ENCODE assay signal across 8 cellular contexts in the genomic region with DNA sequence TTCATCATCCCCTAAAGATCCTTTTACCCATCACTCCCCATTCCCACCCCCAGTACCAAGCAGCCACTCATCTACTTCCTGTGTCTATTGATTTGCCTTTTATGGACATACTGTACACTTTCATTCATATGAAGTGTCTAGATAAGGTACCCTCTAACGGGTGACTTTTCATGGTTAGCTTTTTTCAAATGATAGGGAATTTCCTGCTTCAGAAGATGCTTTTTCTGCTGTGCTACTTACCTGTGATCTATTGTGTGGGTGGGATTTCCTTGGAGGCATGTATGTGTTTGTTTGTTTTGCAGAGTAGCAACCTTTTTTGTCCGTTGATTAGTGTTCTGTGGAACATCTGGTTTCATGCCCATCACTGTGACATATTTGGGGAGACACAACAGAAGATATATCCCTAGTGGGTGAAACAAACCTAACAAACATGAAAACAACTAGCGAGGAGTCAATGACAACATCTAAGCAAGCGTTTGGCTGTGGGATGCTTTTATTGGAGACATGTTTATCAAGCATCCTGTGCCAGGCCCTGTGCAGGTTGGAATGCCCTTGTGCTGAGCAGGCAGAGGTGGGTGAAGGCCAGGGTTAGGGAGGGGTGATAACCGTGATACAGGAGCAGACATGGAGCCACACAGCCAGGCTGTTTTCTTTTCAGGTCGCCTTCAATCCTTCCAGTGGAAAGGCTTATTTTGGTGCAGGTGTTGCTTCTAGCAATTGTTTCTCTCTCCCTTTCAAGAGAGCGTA. TPM values are rescaled to one million over a fixed set of nuclear protein-coding genes. Genes with fewer than 3 reads are reported as not detected.
DNase-seq lines count a peak whose midpoint lies in the region; TF ChIP-seq lines count a peak whose summit lies in the region.
"Had no signal": no experiment of that assay in that cellular context is flagged by ENCODE, and none has a peak within 500 bp of the region (broad histone marks: within the 10 kb centered on the region; RNA-seq: fewer than 3 reads in every experiment).

No MANE protein-coding gene starts in this region.

- DNase-seq in left ventricle myocardium inferior (no peak), right atrium auricular region (ENCODE audit: low spot score) (no peak), type B pancreatic cell (ENCODE audit: extremely low spot score, unreplicated experiment) (no peak), MCF 10A (ENCODE audit: unreplicated experiment) (no peak)
- DNase-seq in activated naive CD8-positive, alpha-beta T cell treated with anti-CD3 and anti-CD28 coated beads for 36 hours: no peak
- DNase-seq in effector CD4-positive, alpha-beta T cell: no peak
- DNase-seq: NCI-H1092 treated with DMSO at 0.1 percent for 48 hours, ovary had no signal

- POLR2A ChIA-PET in MCF 10A (lab: Yijun Ruan, JAX): interaction anchor here (0.8 to 10.4 kb wide), 4 partner anchors 12 to 28 kb away, joined by 3 to 82 read pairs (median 8); a partner anchor contains a TSS

- H3K9me3 ChIP-seq in left ventricle myocardium inferior (replicated peaks) (no peaks in the 10 kb centered on the region), right atrium auricular region (no peaks in the 10 kb centered on the region)
- H3K9me3 ChIP-seq: ovary had no signal

- no peak overlapping the region for H3K4me3 Mint-ChIP-seq in activated naive CD8-positive, alpha-beta T cell treated with anti-CD3 and anti-CD28 coated beads for 36 hours
- H3K4me3 Mint-ChIP-seq in type B pancreatic cell (no peak overlapping the region), MCF 10A (ENCODE audit: unreplicated experiment) (no peak overlapping the region)

- peak overlapping the region; percentile 92 for H3K27ac ChIP-seq in left ventricle myocardium inferior (replicated peaks)
- no peak overlapping the region for H3K27ac ChIP-seq in right atrium auricular region

- H3K4me1 Mint-ChIP-seq in activated naive CD8-positive, alpha-beta T cell treated with anti-CD3 and anti-CD28 coated beads for 36 hours: peaks cover 14% of the 10 kb centered on the region
- peaks cover 25% of the 10 kb centered on the region for H3K4me1 Mint-ChIP-seq in type B pancreatic cell (ENCODE audit: unreplicated experiment)
- H3K4me1 Mint-ChIP-seq in MCF 10A (ENCODE audit: insufficient read depth, unreplicated experiment): peaks cover 6% of the 10 kb centered on the region

- BruUV-seq in MCF 10A (replicated peaks; lab: Mats Ljungman, UMichigan): no TSS peak

- TF ChIP-seq CTCF in left ventricle myocardium inferior (IDR thresholded peaks at IDR 0.05; ENCODE audit: borderline replicate concordance) (no peak), right atrium auricular region (IDR thresholded peaks at IDR 0.05) (no peak), type B pancreatic cell (conservative IDR thresholded peaks at IDR 0.05) (no peak), MCF 10A (IDR thresholded peaks at IDR 0.05; ENCODE audit: unreplicated experiment) (no peak)

- no peaks in the 10 kb centered on the region for H3K27me3 ChIP-seq in left ventricle myocardium inferior (ENCODE audit: low read depth)
- no peaks in the 10 kb centered on the region for H3K27me3 ChIP-seq in right atrium auricular region
- H3K27me3 ChIP-seq: ovary had no signal

- CTCF ChIA-PET in MCF 10A (lab: Yijun Ruan, JAX): interaction anchor here (0.5 to 1.2 kb wide), 4 partner anchors 9 to 1060 kb away, joined by 3 to 6 read pairs (median 3); a partner anchor contains a TSS

- H3K27me3 Mint-ChIP-seq in activated naive CD8-positive, alpha-beta T cell treated with anti-CD3 and anti-CD28 coated beads for 36 hours: no peaks in the 10 kb centered on the region
- no peaks in the 10 kb centered on the region for H3K27me3 Mint-ChIP-seq in type B pancreatic cell
- no peaks in the 10 kb centered on the region for H3K27me3 Mint-ChIP-seq in MCF 10A (ENCODE audit: insufficient read depth, unreplicated experiment)

- no peaks in the 10 kb centered on the region for H3K36me3 Mint-ChIP-seq in activated naive CD8-positive, alpha-beta T cell treated with anti-CD3 and anti-CD28 coated beads for 36 hours
- H3K36me3 Mint-ChIP-seq in type B pancreatic cell (no peaks in the 10 kb centered on the region), MCF 10A (ENCODE audit: insufficient read depth, unreplicated experiment) (peaks cover 43% of the 10 kb centered on the region)

- no peaks in the 10 kb centered on the region for H3K9me3 Mint-ChIP-seq in activated naive CD8-positive, alpha-beta T cell treated with anti-CD3 and anti-CD28 coated beads for 36 hours
- H3K9me3 Mint-ChIP-seq in type B pancreatic cell (no peaks in the 10 kb centered on the region), MCF 10A (ENCODE audit: unreplicated experiment) (no peaks in the 10 kb centered on the region)

- no peaks in the 10 kb centered on the region for H3K36me3 ChIP-seq in left ventricle myocardium inferior
- no peaks in the 10 kb centered on the region for H3K36me3 ChIP-seq in right atrium auricular region
- H3K36me3 ChIP-seq: ovary had no signal

- H3K4me3 ChIP-seq in left ventricle myocardium inferior (no peak overlapping the region), right atrium auricular region (no peak overlapping the region)
- H3K4me3 ChIP-seq: ovary had no signal

- intact Hi-C loops in left ventricle myocardium inferior (cut with micrococcal nuclease): no loop called here
- intact Hi-C loops in MCF 10A (cut with micrococcal nuclease): no loop called here

- peak overlapping the region; percentile 3 for H3K27ac Mint-ChIP-seq in activated naive CD8-positive, alpha-beta T cell treated with anti-CD3 and anti-CD28 coated beads for 36 hours
- H3K27ac Mint-ChIP-seq in type B pancreatic cell (peak overlapping the region; percentile 61), MCF 10A (ENCODE audit: low read depth, unreplicated experiment) (no peak overlapping the region)

- H3K4me1 ChIP-seq in left ventricle myocardium inferior (peaks cover 61% of the 10 kb centered on the region), right atrium auricular region (peaks cover 0 to 32% of the 10 kb centered on the region in 2 donors)

RNA-seq across cellular contexts. Expression of a gene that starts 17.6 kb away (rescaled TPM):
- total RNA-seq in left ventricle myocardium inferior (6.8 TPM), right atrium auricular region (10 to 100 TPM; 11.1 to 52.7 TPM), type B pancreatic cell (ENCODE audit: low replicate concordance) (243 and 526 TPM in 2 replicates), MCF 10A (2022) (277 and 333 TPM in 2 replicates)
- 10 to 100 TPM; 28.2 to 31.7 TPM for total RNA-seq in activated naive CD8-positive, alpha-beta T cell treated with anti-CD3 and anti-CD28 coated beads for 36 hours

RNA-seq across cellular contexts. Expression of a gene that starts 22.1 kb away (rescaled TPM):
- total RNA-seq in left ventricle myocardium inferior: 1.6 TPM
- 10 to 100 TPM; 18.9 to 48.6 TPM for total RNA-seq in right atrium auricular region
- not detected for total RNA-seq in activated naive CD8-positive, alpha-beta T cell treated with anti-CD3 and anti-CD28 coated beads for 36 hours
- total RNA-seq in type B pancreatic cell (ENCODE audit: low replicate concordance): 46.8 and 270 TPM in 2 replicates
- total RNA-seq in MCF 10A (2022): 343 and 381 TPM in 2 replicates

RNA-seq across cellular contexts. Expression of a gene that starts 25.8 kb away (rescaled TPM):
- total RNA-seq in left ventricle myocardium inferior (33.3 TPM), right atrium auricular region (10 to 100 TPM; 28.0 to 30.0 TPM), type B pancreatic cell (ENCODE audit: low replicate concordance) (14.9 and 20.7 TPM in 2 replicates), MCF 10A (2022) (not detected in 2 replicates)
- total RNA-seq in activated naive CD8-positive, alpha-beta T cell treated with anti-CD3 and anti-CD28 coated beads for 36 hours: not detected

RNA-seq across cellular contexts. Expression of a gene that starts 33.8 kb away (rescaled TPM):
- total RNA-seq in left ventricle myocardium inferior (33.0 TPM), right atrium auricular region (10 to 100 TPM; 20.1 to 26.9 TPM), type B pancreatic cell (ENCODE audit: low replicate concordance) (41.0 and 42.9 TPM in 2 replicates), MCF 10A (2022) (49.2 and 60.3 TPM in 2 replicates)
- 10 to 100 TPM; 57.3 to 63.0 TPM for total RNA-seq in activated naive CD8-positive, alpha-beta T cell treated with anti-CD3 and anti-CD28 coated beads for 36 hours

RNA-seq across cellular contexts. Expression of a gene that starts 37.7 kb away (rescaled TPM):
- total RNA-seq in left ventricle myocardium inferior: 4.2 TPM
- 1 to 10 TPM; 1.3 to 3.8 TPM for total RNA-seq in right atrium auricular region
- 1 to 10 TPM; 6.6 to 6.9 TPM for total RNA-seq in activated naive CD8-positive, alpha-beta T cell treated with anti-CD3 and anti-CD28 coated beads for 36 hours
- total RNA-seq in type B pancreatic cell (ENCODE audit: low replicate concordance): 5.2 and 14.4 TPM in 2 replicates
- total RNA-seq in MCF 10A (2022): 5.3 and 6.2 TPM in 2 replicates

Comparison
In these comparisons a context has a peak if more than half of its experiments do, and no peak if none do; other contexts are left out.
1. RNA of a gene that starts 25.8 kb away (total RNA-seq): 33.3 TPM in left ventricle myocardium inferior (single experiment), 28.0 to 30.0 TPM in right atrium auricular region and 14.9 to 20.7 TPM in type B pancreatic cell; not detected in activated naive CD8-positive, alpha-beta T cell treated with anti-CD3 and anti-CD28 coated beads for 36 hours and not detected in MCF 10A; every median in the first group is over 10 times any median in the second.